In genomic region chr2:237388036-237388435, GRCh38 we compare ENCODE assay signal across 24 cellular contexts.
"Had no signal": no experiment of that assay in that cellular context is flagged by ENCODE, and none has a peak within 500 bp of the region (broad histone marks: within the 10 kb centered on the region; RNA-seq: fewer than 3 reads in every experiment).

No MANE protein-coding gene starts in this region.

- H3K36me3 Mint-ChIP-seq: activated naive CD4-positive, alpha-beta T cell treated with anti-CD3 and anti-CD28 coated beads, Interleukin-2, amount 10 ng/mL, durations not matched to agents 7 days and 5 days; neural progenitor cell; WTC11 had no signal

- H3K9me3 Mint-ChIP-seq: activated naive CD4-positive, alpha-beta T cell treated with anti-CD3 and anti-CD28 coated beads, Interleukin-2, amount 10 ng/mL, durations not matched to agents 7 days and 5 days; activated T-cell treated with anti-CD3 and anti-CD28 coated beads, Interleukin-2, amount 50 U/mL, for 72 hours; central memory CD8-positive, alpha-beta T cell; naive thymus-derived CD8-positive, alpha-beta T cell; stimulated activated naive CD8-positive, alpha-beta T cell treated with anti-CD3 and anti-CD28 coated beads, Interleukin-15, amount 100 ng/mL, for 72 hours; T-helper 1 cell treated with Interleukin-12 subunit alpha and Interleukin-12 subunit beta and Interleukin-4 antibody, amounts not matched to agents 30 μg/mL and 1 μg/mL, for 36 hours; WTC11 had no signal

- H3K36me3 ChIP-seq: neural progenitor cell had no signal

- H3K4me3 ChIP-seq: coronary artery, neural progenitor cell, suprapubic skin, tibial nerve had no signal

- H3K4me3 Mint-ChIP-seq: activated naive CD4-positive, alpha-beta T cell treated with anti-CD3 and anti-CD28 coated beads, Interleukin-2, amount 10 ng/mL, durations not matched to agents 7 days and 5 days; activated T-cell treated with anti-CD3 and anti-CD28 coated beads, Interleukin-2, amount 50 U/mL, for 72 hours; central memory CD8-positive, alpha-beta T cell; mesothelial cell of epicardium; naive thymus-derived CD8-positive, alpha-beta T cell; neural progenitor cell; stimulated activated naive CD8-positive, alpha-beta T cell treated with anti-CD3 and anti-CD28 coated beads, Interleukin-15, amount 100 ng/mL, for 72 hours; T-helper 1 cell treated with Interleukin-12 subunit alpha and Interleukin-12 subunit beta and Interleukin-4 antibody, amounts not matched to agents 30 μg/mL and 1 μg/mL, for 36 hours; WTC11 had no signal

- H3K4me1 ChIP-seq: neural progenitor cell, suprapubic skin had no signal

- H3K9me3 ChIP-seq: suprapubic skin, tibial nerve had no signal

- H3K27me3 ChIP-seq: brain microvascular endothelial cell, neural progenitor cell, suprapubic skin, tibial nerve had no signal

- ATAC-seq: activated T-cell treated with anti-CD3 and anti-CD28 coated beads, Interleukin-2, amount 50 U/mL, for 72 hours; left lobe of liver; naive thymus-derived CD8-positive, alpha-beta T cell; stimulated activated naive CD8-positive, alpha-beta T cell treated with anti-CD3 and anti-CD28 coated beads, Interleukin-15, amount 100 ng/mL, for 72 hours; WTC11 had no signal

- H3K4me1 Mint-ChIP-seq: activated naive CD4-positive, alpha-beta T cell treated with anti-CD3 and anti-CD28 coated beads, Interleukin-2, amount 10 ng/mL, durations not matched to agents 7 days and 5 days; central memory CD8-positive, alpha-beta T cell; naive thymus-derived CD8-positive, alpha-beta T cell; stimulated activated naive CD8-positive, alpha-beta T cell treated with anti-CD3 and anti-CD28 coated beads, Interleukin-15, amount 100 ng/mL, for 72 hours; WTC11 had no signal

- DNase-seq: activated CD4-positive, alpha-beta T cell treated with anti-CD3 and anti-CD28 coated beads for 4 hours; activated CD4-positive, alpha-beta T cell treated with anti-CD3 and anti-CD28 coated beads, Interleukin-2, amount 50 U/mL, for 48 hours; activated effector memory CD4-positive, alpha-beta T cell treated with Interleukin-2 at 50 U/mL for 16 hours; activated naive CD4-positive, alpha-beta T cell treated with anti-CD3 and anti-CD28 coated beads, Interleukin-2, amount 10 ng/mL, durations not matched to agents 7 days and 5 days; activated T-cell treated with anti-CD3 and anti-CD28 coated beads, Interleukin-2, amount 50 U/mL, for 72 hours; anterior cingulate cortex; brain microvascular endothelial cell; foreskin fibroblast; naive thymus-derived CD8-positive, alpha-beta T cell; retina; stimulated activated CD4-positive, alpha-beta T cell treated with anti-CD3 and anti-CD28 coated beads, Interleukin-12 subunit alpha, Interleukin-12 subunit beta, amount 100 ng/mL, for 4 hours; stimulated activated naive CD8-positive, alpha-beta T cell treated with anti-CD3 and anti-CD28 coated beads, Interleukin-15, amount 100 ng/mL, for 72 hours; T1000 had no signal

- H3K27me3 Mint-ChIP-seq: naive thymus-derived CD8-positive, alpha-beta T cell; stimulated activated naive CD8-positive, alpha-beta T cell treated with anti-CD3 and anti-CD28 coated beads, Interleukin-15, amount 100 ng/mL, for 72 hours had no signal

- H3K27ac ChIP-seq: brain microvascular endothelial cell, coronary artery, epithelial cell of prostate, neural progenitor cell, suprapubic skin, tibial nerve had no signal

- H3K27ac Mint-ChIP-seq: activated naive CD4-positive, alpha-beta T cell treated with anti-CD3 and anti-CD28 coated beads, Interleukin-2, amount 10 ng/mL, durations not matched to agents 7 days and 5 days; activated T-cell treated with anti-CD3 and anti-CD28 coated beads, Interleukin-2, amount 50 U/mL, for 72 hours; mesothelial cell of epicardium; naive thymus-derived CD8-positive, alpha-beta T cell; neural progenitor cell; progenitor cell of endocrine pancreas; stimulated activated naive CD8-positive, alpha-beta T cell treated with anti-CD3 and anti-CD28 coated beads, Interleukin-15, amount 100 ng/mL, for 72 hours; T-helper 1 cell treated with Interleukin-12 subunit alpha and Interleukin-12 subunit beta and Interleukin-4 antibody, amounts not matched to agents 30 μg/mL and 1 μg/mL, for 36 hours; WTC11 had no signal
